In the genomic region with DNA sequence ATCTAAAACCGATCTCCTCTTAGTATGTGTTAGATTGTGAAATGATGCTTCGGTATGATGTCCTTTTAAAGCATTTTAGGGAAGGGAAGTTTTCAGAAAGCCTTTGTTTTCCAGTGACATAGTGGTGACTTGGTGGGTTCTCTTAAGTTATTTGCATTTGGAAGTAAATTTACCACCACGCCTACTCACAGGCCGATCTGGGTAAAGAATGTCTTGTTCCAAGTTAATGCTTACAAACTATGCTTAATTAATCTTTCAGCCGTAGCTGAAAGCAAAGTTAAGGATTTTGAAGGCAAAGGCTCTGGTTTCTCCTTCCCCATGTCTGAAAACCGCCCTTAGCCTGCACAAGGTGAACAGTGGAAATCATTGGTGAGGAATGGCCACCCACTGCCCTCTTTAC, we compare ENCODE assay signal across 14 cellular contexts. TPM values are rescaled to one million over a fixed set of nuclear protein-coding genes. Genes with fewer than 3 reads are reported as not detected.
DNase-seq lines count a peak whose midpoint lies in the region; ATAC-seq and TF ChIP-seq lines count a peak whose summit lies in the region.
"Had no signal": no experiment of that assay in that cellular context is flagged by ENCODE, and none has a peak within 500 bp of the region (broad histone marks: within the 10 kb centered on the region; RNA-seq: fewer than 3 reads in every experiment).

No MANE protein-coding gene starts in this region.

- in situ Hi-C loops in mammary epithelial cell (cut with MboI; ENCODE audit: low sequenced_read_pairs in 2 of 2), result no loop called here

- ATAC-seq in gastroesophageal sphincter, result no peak

- TF ChIP-seq CTCF in gastroesophageal sphincter (IDR thresholded peaks at IDR 0.05), result no peak
- TF ChIP-seq CTCF in neural progenitor cell (IDR thresholded peaks at IDR 0.05), result no peak
- TF ChIP-seq CTCF in mammary epithelial cell (conservative IDR thresholded peaks at IDR 0.05 in 1 of 2, IDR thresholded peaks at IDR 0.05 in 1 of 2; ENCODE audit: extremely low read depth in 1 of 2, insufficient read depth in 1 of 2, low read depth in 1 of 2, low read length in 2 of 2), result no peak

- H3K9me3 ChIP-seq in KOPT-K1 (ENCODE audit: insufficient read depth, low read length, poor library complexity, severe bottlenecking), result no peaks in the 10 kb centered on the region
- no peaks in the 10 kb centered on the region for H3K9me3 ChIP-seq in gastroesophageal sphincter
- no peaks in the 10 kb centered on the region for H3K9me3 ChIP-seq in neural progenitor cell (ENCODE audit: low read depth)
- H3K9me3 ChIP-seq in mammary epithelial cell (replicated peaks; ENCODE audit: insufficient read depth, low read length), result no peaks in the 10 kb centered on the region

- no peak overlapping the region for H2AFZ ChIP-seq in neural progenitor cell (replicated peaks)
- H2AFZ ChIP-seq in mammary epithelial cell (ENCODE audit: low read depth, low read length), result no peak overlapping the region
- H2AFZ ChIP-seq: GM23338, PC-9 had no signal

- H3K4me1 ChIP-seq in gastroesophageal sphincter (peaks cover 34 to 93% (median 43%) of the 10 kb centered on the region in 3 donors), neural progenitor cell (peaks cover 23% of the 10 kb centered on the region), mammary epithelial cell (ENCODE audit: insufficient read depth, low read length) (peaks cover 35% of the 10 kb centered on the region)

- H3K36me3 Mint-ChIP-seq in neural progenitor cell, result peaks cover 2% of the 10 kb centered on the region

- peaks cover 2% of the 10 kb centered on the region for H3K27me3 Mint-ChIP-seq in neural progenitor cell (ENCODE audit: insufficient read depth, low read depth)

- H3K9ac ChIP-seq in neural progenitor cell, result no peak overlapping the region
- no peak overlapping the region for H3K9ac ChIP-seq in mammary epithelial cell (ENCODE audit: insufficient read depth, low read length)

- H3K27me3 ChIP-seq in gastroesophageal sphincter (no peaks in the 10 kb centered on the region), neural progenitor cell (no peaks in the 10 kb centered on the region), mammary epithelial cell (ENCODE audit: insufficient read depth, low read length) (no peaks in the 10 kb centered on the region)

- TF ChIP-seq POLR2A in gastroesophageal sphincter (IDR thresholded peaks at IDR 0.05), result no peak

- H3K27ac ChIP-seq in KOPT-K1 (ENCODE audit: low read depth, low read length, poor library complexity, severe bottlenecking) (peak overlapping the region; percentile 54), angular gyrus (ENCODE audit: low read depth, low read length) (peak overlapping the region; percentile 85), gastroesophageal sphincter (peak overlapping the region; percentile 30 to 93 (median 74)), neural progenitor cell (no peak overlapping the region), mammary epithelial cell (ENCODE audit: insufficient read depth, low read depth, low read length) (no peak overlapping the region)
- H3K27ac ChIP-seq: C4-2B, PC-9, RWPE1 had no signal

- no peak overlapping the region for H3K4me3 ChIP-seq in gastroesophageal sphincter
- no peak overlapping the region for H3K4me3 ChIP-seq in neural progenitor cell
- H3K4me3 ChIP-seq in mammary epithelial cell (replicated peaks in 1 of 3; ENCODE audit: insufficient read depth in 1 of 3, low read depth in 2 of 3, low read length in 3 of 3), result no peak overlapping the region
- H3K4me3 ChIP-seq: GM23338, PC-9 had no signal

- H3K4me3 Mint-ChIP-seq in neural progenitor cell, result no peak overlapping the region
- H3K4me3 Mint-ChIP-seq: GM23338 had no signal

- H3K79me2 ChIP-seq in neural progenitor cell (ENCODE audit: low read depth) (peaks cover 7% of the 10 kb centered on the region), mammary epithelial cell (ENCODE audit: insufficient read depth, low read length) (peaks cover 10% of the 10 kb centered on the region)

- TF ChIP-seq EP300 in gastroesophageal sphincter (IDR thresholded peaks at IDR 0.05), result no peak

- peaks cover 15% of the 10 kb centered on the region for H4K20me1 ChIP-seq in neural progenitor cell (ENCODE audit: low read depth)
- H4K20me1 ChIP-seq in mammary epithelial cell (ENCODE audit: insufficient read depth, low read length), result no peaks in the 10 kb centered on the region

- BruUV-seq in mammary epithelial cell (replicated peaks; lab: Mats Ljungman, UMichigan), result no TSS peak

- H3K4me1 Mint-ChIP-seq in neural progenitor cell, result no peaks in the 10 kb centered on the region
- H3K4me1 Mint-ChIP-seq: GM23338 had no signal

- CTCF ChIA-PET in mammary epithelial cell (lab: Charles Lee; ENCODE audit: low non-redundant PET), result no interaction called here

- H3K4me2 ChIP-seq in neural progenitor cell (no peak overlapping the region), mammary epithelial cell (ENCODE audit: insufficient read depth, low read depth, low read length) (no peak overlapping the region)
- H3K4me2 ChIP-seq: GM23338, PC-9 had no signal

- 60 to 69% methylated on average over 5 to 6 of the region's 6 CpGs for WGBS in gastroesophageal sphincter (ENCODE audit: low coverage in 1 of 2), 2 donors
- WGBS in mammary epithelial cell (ENCODE audit: low coverage, missing lambda C conversion rate), result 92% methylated on average over 6 of the region's 6 CpGs

- no peak overlapping the region for H3K27ac Mint-ChIP-seq in neural progenitor cell
- H3K27ac Mint-ChIP-seq: GM23338 had no signal

- dilution Hi-C loops in mammary epithelial cell (cut with HindIII; ENCODE audit: low sequenced_read_pairs), result no loop called here

- no peaks in the 10 kb centered on the region for H3K9me3 Mint-ChIP-seq in neural progenitor cell
- H3K9me3 Mint-ChIP-seq: GM23338 had no signal

- intact Hi-C loops in mammary epithelial cell (cut with micrococcal nuclease), result no loop called here

- peak; percentile 93 for DNase-seq in renal cortical epithelial cell (ENCODE audit: low read depth)
- DNase-seq in neural progenitor cell (ENCODE audit: low spot score), result no peak
- DNase-seq in stimulated activated CD8-positive, alpha-beta memory T cell treated with anti-CD3 and anti-CD28 coated beads, Interleukin-4, amount 100 ng/mL, for 48 hours, result no peak
- DNase-seq in mammary epithelial cell, result no peak
- DNase-seq: HCEC 1CT, NCI-H226, PC-9, SIG-M5 had no signal

- H3K36me3 ChIP-seq in KOPT-K1 (ENCODE audit: insufficient read depth, low read length) (no peaks in the 10 kb centered on the region), gastroesophageal sphincter (peaks cover 0 to 24% of the 10 kb centered on the region in 2 donors), neural progenitor cell (no peaks in the 10 kb centered on the region), mammary epithelial cell (ENCODE audit: insufficient read depth, low read length) (no peaks in the 10 kb centered on the region)

- H3F3A ChIP-seq in neural progenitor cell (ENCODE audit: low read depth), result peaks cover 4% of the 10 kb centered on the region

RNA-seq across cellular contexts. Expression of gene MTURN, which starts 10.7 kb away (rescaled TPM):
- 100 to 1,000 TPM; 196 to 252 (median 225) TPM for total RNA-seq in gastroesophageal sphincter
- 11.6 and 19.4 TPM in 2 replicates for total RNA-seq in renal cortical epithelial cell
- 12.6 and 18.0 TPM in 2 replicates for total RNA-seq in neural progenitor cell (ENCODE audit: low replicate concordance)
- 10 to 100 TPM in 1 of 2 donors, 1 to 10 TPM in 1; 9.7 to 15.5 TPM for total RNA-seq in mammary epithelial cell
- 5.2 TPM for polyA plus RNA-seq in mammary epithelial cell
- polyA minus RNA-seq in mammary epithelial cell, result 7.6 TPM

Comparison
In these comparisons a context has a peak if more than half of its experiments do, and no peak if none do; other contexts are left out.
1. H3K27ac ChIP-seq: peak in KOPT-K1 (single experiment), angular gyrus (single experiment) and gastroesophageal sphincter (4 of 4); none in neural progenitor cell (single experiment) and mammary epithelial cell (single experiment).